Comparison of ENCODE assay signal across 8 cellular contexts in the genomic region with DNA sequence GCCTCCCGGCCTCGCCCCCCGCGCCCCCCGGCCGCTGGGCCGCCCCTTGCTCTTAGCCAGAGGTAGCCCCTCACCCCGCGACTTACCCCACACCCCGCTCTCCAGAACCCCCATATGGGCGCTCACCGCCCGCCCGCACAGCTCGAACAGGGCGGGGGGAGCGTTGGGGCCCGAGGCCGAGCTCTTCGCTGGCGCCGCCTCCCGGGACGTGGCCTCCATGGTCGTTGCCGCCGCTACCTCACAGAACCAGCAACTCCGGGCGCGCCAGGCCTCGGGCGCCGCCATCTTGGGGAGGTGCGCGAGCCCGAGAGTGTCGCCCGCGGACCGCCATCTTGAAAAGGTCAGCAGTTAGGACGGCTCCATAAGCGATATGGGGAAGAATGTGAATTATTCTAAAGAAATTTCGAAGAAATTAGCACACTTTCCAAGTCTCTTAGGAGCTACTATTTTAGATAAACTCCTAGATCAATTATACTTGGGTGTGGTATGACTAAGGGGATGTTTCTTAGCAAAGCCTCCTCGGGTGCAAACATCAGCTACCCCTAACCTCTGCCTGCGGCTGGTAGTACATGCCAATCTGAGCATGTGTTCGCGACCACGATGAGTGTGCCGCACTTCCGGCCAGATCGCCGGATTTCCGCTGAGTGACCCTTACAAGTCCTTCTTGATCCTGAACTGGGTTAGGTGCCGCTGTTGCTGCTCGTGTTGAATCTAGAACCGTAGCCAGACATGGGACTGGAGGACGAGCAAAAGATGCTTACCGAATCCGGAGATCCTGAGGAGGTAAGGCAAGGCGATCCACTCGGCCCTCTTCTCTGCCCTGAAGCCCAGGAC. TPM values are rescaled to one million over a fixed set of nuclear protein-coding genes. Genes with fewer than 3 reads are reported as not detected.
DNase-seq lines count a peak whose midpoint lies in the region; ATAC-seq and TF ChIP-seq lines count a peak whose summit lies in the region.

A gene with protein sequence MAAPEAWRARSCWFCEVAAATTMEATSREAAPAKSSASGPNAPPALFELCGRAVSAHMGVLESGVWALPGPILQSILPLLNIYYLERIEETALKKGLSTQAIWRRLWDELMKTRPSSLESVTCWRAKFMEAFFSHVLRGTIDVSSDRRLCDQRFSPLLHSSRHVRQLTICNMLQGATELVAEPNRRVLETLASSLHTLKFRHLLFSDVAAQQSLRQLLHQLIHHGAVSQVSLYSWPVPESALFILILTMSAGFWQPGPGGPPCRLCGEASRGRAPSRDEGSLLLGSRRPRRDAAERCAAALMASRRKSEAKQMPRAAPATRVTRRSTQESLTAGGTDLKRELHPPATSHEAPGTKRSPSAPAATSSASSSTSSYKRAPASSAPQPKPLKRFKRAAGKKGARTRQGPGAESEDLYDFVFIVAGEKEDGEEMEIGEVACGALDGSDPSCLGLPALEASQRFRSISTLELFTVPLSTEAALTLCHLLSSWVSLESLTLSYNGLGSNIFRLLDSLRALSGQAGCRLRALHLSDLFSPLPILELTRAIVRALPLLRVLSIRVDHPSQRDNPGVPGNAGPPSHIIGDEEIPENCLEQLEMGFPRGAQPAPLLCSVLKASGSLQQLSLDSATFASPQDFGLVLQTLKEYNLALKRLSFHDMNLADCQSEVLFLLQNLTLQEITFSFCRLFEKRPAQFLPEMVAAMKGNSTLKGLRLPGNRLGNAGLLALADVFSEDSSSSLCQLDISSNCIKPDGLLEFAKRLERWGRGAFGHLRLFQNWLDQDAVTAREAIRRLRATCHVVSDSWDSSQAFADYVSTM (minus strand): TSS at position 579 of the 834 bp plus-strand sequence. CDS start 294 bp downstream, at position 285.
A gene (plus strand): TSS at position 661 of the 834 bp plus-strand sequence. CDS start 69 bp downstream, at position 730.

- intact Hi-C loops in spleen (cut with DNase I; ENCODE audit: low total_unique reads), result loop anchor here (5.0 kb wide), 2 partner anchors 39 to 56 kb away; a partner anchor contains a TSS

- no peaks in the 10 kb centered on the region for H3K9me3 ChIP-seq in spleen

- peaks cover 0 to 11% (median 0%) of the 10 kb centered on the region in 6 donors for H3K36me3 ChIP-seq in spleen

- peaks cover 26 to 87% (median 64%) of the 10 kb centered on the region in 6 donors for H3K4me1 ChIP-seq in spleen

- no peaks in the 10 kb centered on the region for H3K27me3 ChIP-seq in spleen (replicated peaks in 1 of 7)

- peak within 1 kb of the TSS; percentile 48 to 89 (median 78) for H3K4me3 ChIP-seq in spleen

- peak; percentile 93 for DNase-seq in AG09319 (ENCODE audit: extremely low read depth, low read depth)
- DNase-seq in NCI-H345 treated with DMSO at 0.1 percent for 48 hours (lab: John Stamatoyannopoulos, UW; ENCODE audit: unreplicated experiment), result peak; percentile 98
- peak; percentile 81 to 91 (median 88) for DNase-seq in activated CD4-positive, CD25-positive, alpha-beta regulatory T cell (lab: John Stamatoyannopoulos, UW)
- DNase-seq in central memory CD4-positive, alpha-beta T cell, result peak; percentile 93
- DNase-seq in inferior parietal cortex (ENCODE audit: extremely low spot score), result peak; percentile 98
- peak; percentile 98 for DNase-seq in spleen

- peak; percentile 66 to 88 (median 73) for TF ChIP-seq POLR2A in spleen (IDR thresholded peaks at IDR 0.05)

- peak; percentile 76 for ATAC-seq in GM19023 (IDR thresholded peaks at IDR 0.05; ENCODE audit: unreplicated experiment)
- peak; percentile 81 for ATAC-seq in HG03280 (IDR thresholded peaks at IDR 0.05; ENCODE audit: unreplicated experiment)

- peak within 1 kb of the TSS; percentile 78 to 97 (median 96) for H3K27ac ChIP-seq in spleen

- TF ChIP-seq CTCF in AG09319 (IDR thresholded peaks at IDR 0.05; ENCODE audit: low read depth, low read length) (no peak), spleen (IDR thresholded peaks at IDR 0.05 in 8 of 11, conservative IDR thresholded peaks at IDR 0.05 in 3 of 11) (peak in 4 of 11 experiments; percentile 16 to 42 (median 23))

- 0 to 2% (median 1%) methylated on average over 33 to 61 of the region's 61 CpGs for WGBS in spleen, 5 donors

RNA-seq across cellular contexts. Expression of the first gene that starts in this region (rescaled TPM):
- 10 to 100 TPM; 38.2 to 57.2 (median 47.6) TPM for total RNA-seq in spleen
- polyA plus RNA-seq in spleen, result 10 to 100 TPM; 13.3 to 24.3 (median 16.5) TPM

RNA-seq across cellular contexts. Expression of the second gene that starts in this region (rescaled TPM):
- 100 to 1,000 TPM; 106 to 386 (median 149) TPM for total RNA-seq in spleen
- 100 to 1,000 TPM; 421 to 545 (median 474) TPM for polyA plus RNA-seq in spleen

Comparison
In these comparisons a context has a peak if more than half of its experiments do, and no peak if none do; other contexts are left out.
1. Peak in every context shown above with its lines: DNase-seq, ATAC-seq, H3K4me3 ChIP-seq and H3K27ac ChIP-seq.